In the genomic region with DNA sequence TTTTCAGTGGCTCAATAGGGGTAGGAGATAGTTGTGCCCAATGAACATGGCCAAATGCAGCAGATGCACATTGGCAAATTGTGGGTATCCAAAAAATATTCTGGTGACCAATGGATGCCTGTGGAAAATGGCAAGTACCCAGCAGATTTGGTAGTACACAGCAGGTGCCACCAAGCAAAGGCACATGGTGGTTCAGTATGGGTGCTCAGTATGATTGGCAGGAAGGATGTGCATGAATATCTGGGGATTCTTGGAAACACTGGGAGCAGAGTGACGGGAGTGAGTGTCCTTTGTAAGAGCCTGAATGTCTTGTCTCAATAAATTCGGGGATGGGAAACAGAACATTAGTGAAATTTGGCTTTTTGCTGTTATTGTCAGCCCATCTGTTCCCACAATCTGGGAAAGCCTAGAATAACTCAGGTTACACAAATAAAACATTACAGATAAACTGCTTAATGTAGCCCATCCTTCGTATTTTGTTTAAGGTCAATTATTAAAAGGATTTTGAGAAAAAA, we compare ENCODE assay signal across 28 cellular contexts. TPM values are rescaled to one million over a fixed set of nuclear protein-coding genes. Genes with fewer than 3 reads are reported as not detected.
"Had no signal": no experiment of that assay in that cellular context is flagged by ENCODE, and none has a peak within 500 bp of the region (broad histone marks: within the 10 kb centered on the region; RNA-seq: fewer than 3 reads in every experiment).

No MANE protein-coding gene starts in this region.

- H3K36me3 ChIP-seq: left ventricle myocardium inferior, ovary, right atrium auricular region, transverse colon, upper lobe of right lung, uterus had no signal

- H3K27ac ChIP-seq: hepatocyte, left ventricle myocardium inferior, ovary, right atrium auricular region, transverse colon, upper lobe of right lung, uterus had no signal

- H3K4me3 ChIP-seq: hepatocyte, left ventricle myocardium inferior, lung, ovary, right atrium auricular region, smooth muscle cell, transverse colon, upper lobe of right lung, uterus had no signal

- DNase-seq: islet precursor cell; left ventricle myocardium inferior; mesendoderm; naive thymus-derived CD4-positive, alpha-beta T cell; ovary; stimulated activated CD4-positive, alpha-beta T cell treated with anti-CD3 and anti-CD28 coated beads, Interleukin-1b, Interleukin-23, amount 100 ng/mL, for 48 hours; stimulated activated CD4-positive, alpha-beta T cell treated with anti-CD3 and anti-CD28 coated beads, Interleukin-2, amount 100 ng/mL, for 48 hours; stimulated activated CD4-positive, alpha-beta T cell treated with anti-CD3 and anti-CD28 coated beads, Interleukin-4, amount 100 ng/mL, for 4 hours; stimulated activated CD8-positive, alpha-beta memory T cell treated with anti-CD3 and anti-CD28 coated beads, Interleukin-4, amount 100 ng/mL, for 48 hours; stimulated activated naive CD4-positive, alpha-beta T cell treated with Interleukin-2 at 50 U/mL for 16 hours; stimulated activated naive CD8-positive, alpha-beta T cell treated with anti-CD3 and anti-CD28 coated beads, Interleukin-15, amount 100 ng/mL, for 72 hours; transverse colon; upper lobe of right lung; uterus had no signal

- H3K4me1 ChIP-seq: left ventricle myocardium inferior, right atrium auricular region, transverse colon, upper lobe of right lung, uterus had no signal

- H3K9me3 ChIP-seq: left ventricle myocardium inferior, ovary, right atrium auricular region, transverse colon, upper lobe of right lung, uterus had no signal

- H3K27me3 ChIP-seq: hepatocyte, ovary, right atrium auricular region, transverse colon, upper lobe of right lung, uterus had no signal

RNA-seq across cellular contexts. Expression of gene ACADL, which starts 36.8 kb away (rescaled TPM):
- total RNA-seq: mononuclear cell; naive thymus-derived CD4-positive, alpha-beta T cell; natural killer cell treated with Interleukin-12 subunit alpha and Interleukin-12 subunit beta and Interleukin-15 and Interleukin-18, amount 100 ng/mL, for 72 hours; pulmonary artery endothelial cell had no signal
- polyA plus RNA-seq: naive thymus-derived CD4-positive, alpha-beta T cell; neural cell had no signal

RNA-seq across cellular contexts. Expression of gene MYL1, which starts 52.9 kb away (rescaled TPM):
- total RNA-seq: hepatocyte; kidney epithelial cell; lung; mononuclear cell; naive thymus-derived CD4-positive, alpha-beta T cell; natural killer cell treated with Interleukin-12 subunit alpha and Interleukin-12 subunit beta and Interleukin-15 and Interleukin-18, amount 100 ng/mL, for 72 hours; omental fat pad; progenitor cell of endocrine pancreas; pulmonary artery endothelial cell; renal cortical epithelial cell; sciatic nerve; smooth muscle cell; temporal lobe; upper lobe of right lung had no signal
- polyA plus RNA-seq: hepatocyte; naive thymus-derived CD4-positive, alpha-beta T cell; neural cell; ovary; smooth muscle cell had no signal
